ENCODE assay signal across 9 cellular contexts in genomic region chr6:73134588-73134987, GRCh38.
DNase-seq lines count a peak whose midpoint lies in the region; ATAC-seq and TF ChIP-seq lines count a peak whose summit lies in the region.
"Had no signal": no experiment of that assay in that cellular context is flagged by ENCODE, and none has a peak within 500 bp of the region (broad histone marks: within the 10 kb centered on the region; RNA-seq: fewer than 3 reads in every experiment).

No MANE protein-coding gene starts in this region.

- no peak overlapping the region for H4K8ac ChIP-seq in H9 (replicated peaks; ENCODE audit: insufficient read length, low read depth, low read length)

- no peak overlapping the region for H3K18ac ChIP-seq in H9 (ENCODE audit: insufficient read length, low read depth, low read length)

- H3K9me3 ChIP-seq in H9 (ENCODE audit: control insufficient read depth, low read depth, low read length) (no peaks in the 10 kb centered on the region), lower lobe of right lung (no peaks in the 10 kb centered on the region)

- DNase-seq in BJ (ENCODE audit: low read depth) (no peak), H9 (peak; percentile 94), lower lobe of right lung (no peak), NCI-H510A treated with DMSO at 0.1 percent for 48 hours (lab: John Stamatoyannopoulos, UW) (no peak), immature natural killer cell (no peak)
- DNase-seq in activated T-cell treated with anti-CD3 and anti-CD28 coated beads, Interleukin-2, amount 50 U/mL, for 4 hours: peak; percentile 6

- no peaks in the 10 kb centered on the region for H3K79me1 ChIP-seq in H9 (ENCODE audit: insufficient read depth, low read depth, low read length, poor library complexity, severe bottlenecking)

- H2BK120ac ChIP-seq in H9 (ENCODE audit: low read depth, low read length, poor library complexity, severe bottlenecking): no peak overlapping the region

- H3K14ac ChIP-seq in H9 (ENCODE audit: insufficient read depth, low read length): no peak overlapping the region

- H4K20me1 ChIP-seq in H9 (ENCODE audit: control insufficient read depth, insufficient read depth, insufficient read length): no peaks in the 10 kb centered on the region

- H3K9ac ChIP-seq in H9 (ENCODE audit: extremely low read depth, insufficient read length, low read length): no peak overlapping the region

- H3K9me3 Mint-ChIP-seq in H9 (no peaks in the 10 kb centered on the region), immature natural killer cell (no peaks in the 10 kb centered on the region)
- no peaks in the 10 kb centered on the region for H3K9me3 Mint-ChIP-seq in activated T-cell treated with anti-CD3 and anti-CD28 coated beads, Interleukin-2, amount 50 U/mL, for 4 hours
- H3K9me3 Mint-ChIP-seq: dendritic cell treated with granulocyte-macrophage colony-stimulating factor and Interleukin-4, amounts not matched to agents 40 ng/mL and 50 ng/mL, for 4 days had no signal

- H3K27ac Mint-ChIP-seq in H9 (no peak overlapping the region; a peak in 1 of 7 replicates), immature natural killer cell (peak overlapping the region in 1 of 6 donors; percentile 37)
- H3K27ac Mint-ChIP-seq: dendritic cell treated with granulocyte-macrophage colony-stimulating factor and Interleukin-4, amounts not matched to agents 40 ng/mL and 50 ng/mL, for 4 days had no signal

- H2AK5ac ChIP-seq in H9 (ENCODE audit: insufficient read length, low read length): no peak overlapping the region

- no peak overlapping the region for H3K4me3 ChIP-seq in BJ (ENCODE audit: low read depth, low read length)
- no peak overlapping the region for H3K4me3 ChIP-seq in lower lobe of right lung

- H3K27ac ChIP-seq in H9 (ENCODE audit: insufficient read length, low read depth, low read length) (no peak overlapping the region), lower lobe of right lung (no peak overlapping the region)

- H2BK12ac ChIP-seq in H9 (ENCODE audit: insufficient read length, low read depth, low read length): no peak overlapping the region

- no peaks in the 10 kb centered on the region; a peak in 1 of 7 replicates for H3K36me3 Mint-ChIP-seq in H9 (ENCODE audit: insufficient read depth in 1 of 3, low read depth in 3 of 3)
- H3K36me3 Mint-ChIP-seq in activated T-cell treated with anti-CD3 and anti-CD28 coated beads, Interleukin-2, amount 50 U/mL, for 4 hours (ENCODE audit: insufficient read depth): peaks cover 10% of the 10 kb centered on the region
- peaks cover 4 to 8% (median 4%) of the 10 kb centered on the region in 3 donors for H3K36me3 Mint-ChIP-seq in immature natural killer cell

- intact Hi-C loops in lower lobe of right lung (cut with DNase I): loop anchor here (5.0 to 10.0 kb wide), 2 partner anchors 517 to 720 kb away; no protein-coding TSS in a partner anchor

- H3K56ac ChIP-seq in H9 (ENCODE audit: insufficient read length, low read depth, low read length): no peak overlapping the region

- H3K4me1 Mint-ChIP-seq in H9 (peaks cover 3 to 10% of the 10 kb centered on the region in 2 experiments; a peak in 2 of 4 replicates), immature natural killer cell (peaks cover 3 to 6% of the 10 kb centered on the region in 2 donors)
- H3K4me1 Mint-ChIP-seq in activated T-cell treated with anti-CD3 and anti-CD28 coated beads, Interleukin-2, amount 50 U/mL, for 4 hours (ENCODE audit: low read depth): peaks cover under 1% of the 10 kb centered on the region

- no peak overlapping the region for H4K91ac ChIP-seq in H9 (ENCODE audit: insufficient read length, low read depth, low read length)

- no peaks in the 10 kb centered on the region for H3K79me2 ChIP-seq in H9 (ENCODE audit: insufficient read depth, low read length)

- no peak overlapping the region for H2BK5ac ChIP-seq in H9 (ENCODE audit: insufficient read length, low read length)

- H2BK20ac ChIP-seq in H9 (ENCODE audit: low read depth, low read length, poor library complexity, severe bottlenecking): no peak overlapping the region

- H3K36me3 ChIP-seq in BJ (ENCODE audit: control insufficient read depth, insufficient read depth, low read length) (no peaks in the 10 kb centered on the region), lower lobe of right lung (no peaks in the 10 kb centered on the region)

- no peak overlapping the region for H4K5ac ChIP-seq in H9 (ENCODE audit: insufficient read length, low read depth, low read length)

- H3K27me3 ChIP-seq in BJ (ENCODE audit: control insufficient read depth, insufficient read depth, low read length) (no peaks in the 10 kb centered on the region), H9 (ENCODE audit: insufficient read depth, low read length) (no peaks in the 10 kb centered on the region), lower lobe of right lung (ENCODE audit: low read depth) (no peaks in the 10 kb centered on the region)

- H2BK15ac ChIP-seq in H9 (ENCODE audit: low read depth, low read length): no peak overlapping the region

- ATAC-seq in activated T-cell treated with anti-CD3 and anti-CD28 coated beads, Interleukin-2, amount 50 U/mL, for 4 hours: no peak
- ATAC-seq in lower lobe of right lung (peak in 1 of 2 donors; percentile 37), HG02678 (IDR thresholded peaks at IDR 0.05; ENCODE audit: unreplicated experiment) (no peak), HG02759 (IDR thresholded peaks at IDR 0.05; ENCODE audit: unreplicated experiment) (no peak)

- H3K4me3 Mint-ChIP-seq in H9 (no peak overlapping the region), immature natural killer cell (no peak overlapping the region)
- H3K4me3 Mint-ChIP-seq in activated T-cell treated with anti-CD3 and anti-CD28 coated beads, Interleukin-2, amount 50 U/mL, for 4 hours: no peak overlapping the region
- H3K4me3 Mint-ChIP-seq: dendritic cell treated with granulocyte-macrophage colony-stimulating factor and Interleukin-4, amounts not matched to agents 40 ng/mL and 50 ng/mL, for 4 days had no signal

- H3K4me1 ChIP-seq in H9 (ENCODE audit: insufficient read depth, low read length) (no peaks in the 10 kb centered on the region), lower lobe of right lung (no peaks in the 10 kb centered on the region)

- WGBS in H9 (ENCODE audit: extremely low coverage, insufficient read length, low lambda C conversion rate): no CpG with 5 or more reads among the region's 11 CpGs

- no peak overlapping the region for H3T11ph ChIP-seq in H9 (ENCODE audit: low read length)

- H3K23ac ChIP-seq in H9 (ENCODE audit: insufficient read length, low read depth, low read length): no peak overlapping the region

- no peaks in the 10 kb centered on the region for H3K23me2 ChIP-seq in H9 (ENCODE audit: insufficient read length, low read depth, low read length, poor library complexity, severe bottlenecking)

- no peak overlapping the region for H3K4me2 ChIP-seq in H9 (ENCODE audit: insufficient read depth, insufficient read length, low read length)

- H3K27me3 Mint-ChIP-seq in H9 (ENCODE audit: low read depth) (peaks cover 8% of the 10 kb centered on the region), immature natural killer cell (ENCODE audit: low read depth in 3 of 3) (peaks cover 0 to 2% (median 2%) of the 10 kb centered on the region in 3 donors)
- peaks cover 1% of the 10 kb centered on the region for H3K27me3 Mint-ChIP-seq in activated T-cell treated with anti-CD3 and anti-CD28 coated beads, Interleukin-2, amount 50 U/mL, for 4 hours (ENCODE audit: low read depth)

- POLR2A ChIA-PET in BJ (lab: Charles Lee): no interaction called here

- H2AFZ ChIP-seq in H9 (ENCODE audit: low read length): no peak overlapping the region

- no peak overlapping the region for H3K4ac ChIP-seq in H9 (ENCODE audit: low read depth, low read length)

- TF ChIP-seq CTCF in BJ (IDR thresholded peaks at IDR 0.05; ENCODE audit: insufficient read depth, low read depth, low read length) (peak; percentile 15; the same call in 1 of the 2 replicates), H9 (conservative IDR thresholded peaks at IDR 0.05) (peak; percentile 98), lower lobe of right lung (IDR thresholded peaks at IDR 0.05) (peak; percentile 24)

- CTCF ChIA-PET in BJ (lab: Yijun Ruan, JAX): interaction anchor here (0.6 to 4.0 kb wide), 4 partner anchors 514 to 1657 kb away, joined by 3 to 26 read pairs (median 5); no protein-coding TSS in a partner anchor

Comparison
In these comparisons a context has a peak if more than half of its experiments do, and no peak if none do; other contexts are left out.
1. DNase-seq: peak in H9 (single experiment) and activated T-cell treated with anti-CD3 and anti-CD28 coated beads, Interleukin-2, amount 50 U/mL, for 4 hours (single experiment); none in BJ (single experiment), lower lobe of right lung (single experiment), NCI-H510A treated with DMSO at 0.1 percent for 48 hours (single experiment) and immature natural killer cell (0 of 3).
2. CTCF ChIP-seq: peak in every context shown above with its lines; median percentile 98 in H9; 24 in lower lobe of right lung; 15 in BJ.